In the genomic region with DNA sequence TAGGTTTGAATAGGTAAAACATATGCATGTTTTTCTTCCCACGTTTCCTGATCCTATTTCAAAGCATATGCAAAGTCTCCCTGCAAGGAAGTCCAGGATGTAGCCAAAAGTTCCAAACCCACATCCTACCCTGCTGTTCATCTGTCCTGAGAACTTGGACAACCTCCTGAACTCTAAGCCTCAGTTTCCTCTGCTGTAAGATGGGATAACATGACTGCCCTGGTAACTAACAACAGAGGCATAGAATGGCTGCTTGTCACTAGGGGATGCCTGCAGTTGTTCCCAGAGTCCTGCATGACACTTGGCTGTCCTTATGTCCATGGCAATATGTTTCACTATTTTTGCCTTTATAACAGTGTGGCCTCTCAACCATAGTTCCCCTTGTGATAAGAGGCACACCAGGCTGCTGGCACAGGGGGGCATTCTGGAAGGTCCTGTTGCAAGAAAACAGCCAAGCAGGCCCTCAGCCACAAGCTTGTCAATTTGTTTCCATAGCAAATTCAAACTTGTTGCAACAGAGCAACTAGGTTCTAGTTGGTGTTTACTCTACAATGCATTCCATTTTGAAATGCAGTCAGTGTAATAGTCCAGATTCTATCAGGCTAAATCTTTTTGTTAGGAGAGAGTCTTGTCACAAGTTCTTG, we compare ENCODE assay signal across 9 cellular contexts. TPM values are rescaled to one million over a fixed set of nuclear protein-coding genes. Genes with fewer than 3 reads are reported as not detected.
A peak's percentile ranks its signal among the peaks of the same experiment; 100 is the strongest.
DNase-seq lines count a peak whose midpoint lies in the region; ATAC-seq, FAIRE-seq and TF ChIP-seq lines count a peak whose summit lies in the region.
"Had no signal": no experiment of that assay in that cellular context is flagged by ENCODE, and none has a peak within 500 bp of the region (broad histone marks: within the 10 kb centered on the region; RNA-seq: fewer than 3 reads in every experiment).

No MANE protein-coding gene starts in this region.

- H3K9me3 Mint-ChIP-seq in activated T-cell treated with anti-CD3 and anti-CD28 coated beads, Interleukin-2, amount 50 U/mL, for 24 hours: no peaks in the 10 kb centered on the region
- no peaks in the 10 kb centered on the region for H3K9me3 Mint-ChIP-seq in activated naive CD4-positive, alpha-beta T cell treated with anti-CD3 and anti-CD28 coated beads, Interleukin-2, amount 50 U/mL, for 72 hours
- H3K9me3 Mint-ChIP-seq in immature natural killer cell: no peaks in the 10 kb centered on the region

- no peak for TF ChIP-seq CTCF in suprapubic skin (IDR thresholded peaks at IDR 0.05)

- H3K4me3 ChIP-seq in suprapubic skin (peak overlapping the region; percentile 96), small intestine (ENCODE audit: low read depth in 1 of 2, low read length in 2 of 2) (peak overlapping the region in 1 of 2 donors; percentile 99)

- no peak for FAIRE-seq in small intestine (lab: Jason Lieb, UNC)

- H3K36me3 Mint-ChIP-seq in activated T-cell treated with anti-CD3 and anti-CD28 coated beads, Interleukin-2, amount 50 U/mL, for 24 hours (ENCODE audit: low read depth): peaks cover 37% of the 10 kb centered on the region
- peaks cover 27% of the 10 kb centered on the region in 2 donors for H3K36me3 Mint-ChIP-seq in activated naive CD4-positive, alpha-beta T cell treated with anti-CD3 and anti-CD28 coated beads, Interleukin-2, amount 50 U/mL, for 72 hours
- H3K36me3 Mint-ChIP-seq in immature natural killer cell: no peaks in the 10 kb centered on the region

- 19% methylated on average over 1 of the region's 1 CpG for WGBS in suprapubic skin
- 13 to 31% (median 30%) methylated on average over 1 of the region's 1 CpG for WGBS in small intestine, 3 donors

- H3K9me3 ChIP-seq in suprapubic skin (no peaks in the 10 kb centered on the region), small intestine (ENCODE audit: control insufficient read depth, low read depth) (no peaks in the 10 kb centered on the region)

- H3K27me3 Mint-ChIP-seq in activated T-cell treated with anti-CD3 and anti-CD28 coated beads, Interleukin-2, amount 50 U/mL, for 24 hours: no peaks in the 10 kb centered on the region
- peaks cover 0 to 7% (median 5%) of the 10 kb centered on the region in 3 donors for H3K27me3 Mint-ChIP-seq in immature natural killer cell (ENCODE audit: low read depth in 3 of 3)

- no peaks in the 10 kb centered on the region for H3K27me3 ChIP-seq in suprapubic skin
- H3K27me3 ChIP-seq in small intestine (ENCODE audit: control insufficient read depth in 2 of 2, insufficient read depth in 2 of 2, low read length in 2 of 2): no peaks in the 10 kb centered on the region

- peak overlapping the region; percentile 99 for H3K27ac ChIP-seq in suprapubic skin
- H3K27ac ChIP-seq in small intestine (ENCODE audit: low read depth in 1 of 2, low read length in 1 of 2): peak overlapping the region in 1 of 2 donors; percentile 12

- no peak for TF ChIP-seq POLR2A in suprapubic skin (IDR thresholded peaks at IDR 0.05)

- peaks cover 34% of the 10 kb centered on the region for H3K4me1 Mint-ChIP-seq in activated T-cell treated with anti-CD3 and anti-CD28 coated beads, Interleukin-2, amount 50 U/mL, for 24 hours (ENCODE audit: low read depth)
- H3K4me1 Mint-ChIP-seq in immature natural killer cell: peaks cover 43 to 44% of the 10 kb centered on the region in 2 donors

- H3K27ac Mint-ChIP-seq in activated T-cell treated with anti-CD3 and anti-CD28 coated beads, Interleukin-2, amount 50 U/mL, for 24 hours: peak overlapping the region; percentile 74
- peak overlapping the region; percentile 92 to 95 for H3K27ac Mint-ChIP-seq in activated naive CD4-positive, alpha-beta T cell treated with anti-CD3 and anti-CD28 coated beads, Interleukin-2, amount 50 U/mL, for 72 hours
- H3K27ac Mint-ChIP-seq in immature natural killer cell: peak overlapping the region; percentile 59 to 95 (median 92)

- no peak for ATAC-seq in activated naive CD4-positive, alpha-beta T cell treated with anti-CD3 and anti-CD28 coated beads, Interleukin-2, amount 50 U/mL, for 72 hours
- no peak for ATAC-seq in HG02759 (IDR thresholded peaks at IDR 0.05; ENCODE audit: unreplicated experiment)

- TF ChIP-seq EP300 in suprapubic skin (IDR thresholded peaks at IDR 0.05): no peak

- peak overlapping the region; percentile 95 for H3K4me3 Mint-ChIP-seq in activated T-cell treated with anti-CD3 and anti-CD28 coated beads, Interleukin-2, amount 50 U/mL, for 24 hours
- peak overlapping the region; percentile 92 to 94 (median 93) for H3K4me3 Mint-ChIP-seq in immature natural killer cell

- DNase-seq in activated T-cell treated with anti-CD3 and anti-CD28 coated beads, Interleukin-2, amount 50 U/mL, for 24 hours: no peak
- no peak for DNase-seq in activated T-cell treated with anti-CD3 and anti-CD28 coated beads, Interleukin-2, amount 50 U/mL, for 48 hours
- no peak for DNase-seq in activated naive CD4-positive, alpha-beta T cell treated with anti-CD3 and anti-CD28 coated beads, Interleukin-2, amount 50 U/mL, for 72 hours (ENCODE audit: low spot score in 2 of 2)
- DNase-seq in immature natural killer cell (no peak), suprapubic skin (ENCODE audit: low spot score in 2 of 2) (no peak), small intestine (no peak)
- DNase-seq in stimulated activated CD8-positive, alpha-beta memory T cell treated with anti-CD3 and anti-CD28 coated beads, Interleukin-4, amount 100 ng/mL, for 48 hours: no peak
- DNase-seq: NCI-H1436 had no signal

- H3K36me3 ChIP-seq in suprapubic skin (no peaks in the 10 kb centered on the region), small intestine (ENCODE audit: control insufficient read depth in 2 of 2, insufficient read depth in 2 of 2, low read length in 2 of 2) (no peaks in the 10 kb centered on the region)

- H3K4me1 ChIP-seq in suprapubic skin (peaks cover 40% of the 10 kb centered on the region), small intestine (ENCODE audit: control insufficient read depth in 2 of 2, insufficient read depth in 1 of 2, low read depth in 1 of 2, low read length in 1 of 2) (peaks cover 8% of the 10 kb centered on the region in 2 donors)

RNA-seq across cellular contexts. Expression of gene HDGF, which starts 1.5 kb away (rescaled TPM):
- 100 to 1,000 TPM; 281 to 325 TPM for total RNA-seq in activated naive CD4-positive, alpha-beta T cell treated with anti-CD3 and anti-CD28 coated beads, Interleukin-2, amount 50 U/mL, for 72 hours
- polyA plus RNA-seq in immature natural killer cell (10 to 100 TPM; 27.5 to 35.4 (median 32.4) TPM), small intestine (100 to 1,000 TPM; 273 to 308 (median 280) TPM)
- 100 to 1,000 TPM; 178 to 250 (median 210) TPM for total RNA-seq in suprapubic skin

RNA-seq across cellular contexts. Expression of gene MRPL24, which starts 12.1 kb away (rescaled TPM):
- 10 to 100 TPM; 61.4 to 70.4 TPM for total RNA-seq in activated naive CD4-positive, alpha-beta T cell treated with anti-CD3 and anti-CD28 coated beads, Interleukin-2, amount 50 U/mL, for 72 hours
- polyA plus RNA-seq in immature natural killer cell: 100 to 1,000 TPM in 1 of 3 donors, 10 to 100 TPM in 2; 75.4 to 126 (median 88.2) TPM
- 10 to 100 TPM; 33.6 to 66.6 (median 55.0) TPM for total RNA-seq in suprapubic skin
- 100 to 1,000 TPM in 1 of 3 donors, 10 to 100 TPM in 2; 57.7 to 102 (median 59.2) TPM for polyA plus RNA-seq in small intestine

RNA-seq across cellular contexts. Expression of gene PRCC, which starts 14.4 kb away (rescaled TPM):
- total RNA-seq in activated naive CD4-positive, alpha-beta T cell treated with anti-CD3 and anti-CD28 coated beads, Interleukin-2, amount 50 U/mL, for 72 hours: 10 to 100 TPM; 44.5 to 72.1 TPM
- polyA plus RNA-seq in immature natural killer cell (10 to 100 TPM; 25.9 to 55.6 (median 32.8) TPM), small intestine (10 to 100 TPM; 45.2 to 55.0 (median 50.5) TPM)
- total RNA-seq in suprapubic skin: 10 to 100 TPM; 39.1 to 50.1 (median 43.3) TPM

RNA-seq across cellular contexts. Expression of gene ISG20L2, which starts 24.4 kb away (rescaled TPM):
- 10 to 100 TPM; 46.2 to 50.7 TPM for total RNA-seq in activated naive CD4-positive, alpha-beta T cell treated with anti-CD3 and anti-CD28 coated beads, Interleukin-2, amount 50 U/mL, for 72 hours
- polyA plus RNA-seq in immature natural killer cell: 10 to 100 TPM in 2 of 3 donors, 1 to 10 TPM in 1; 9.3 to 34.1 (median 15.8) TPM
- 10 to 100 TPM; 33.8 to 59.6 (median 38.9) TPM for total RNA-seq in suprapubic skin
- polyA plus RNA-seq in small intestine: 10 to 100 TPM; 12.5 to 16.6 (median 13.2) TPM

RNA-seq across cellular contexts. Expression of gene METTL25B, which starts 24.7 kb away (rescaled TPM):
- total RNA-seq in activated naive CD4-positive, alpha-beta T cell treated with anti-CD3 and anti-CD28 coated beads, Interleukin-2, amount 50 U/mL, for 72 hours: 10 to 100 TPM; 39.4 to 64.9 TPM
- 1 to 10 TPM; 4.1 to 6.3 (median 4.4) TPM for polyA plus RNA-seq in immature natural killer cell
- 10 to 100 TPM; 20.7 to 40.3 (median 34.2) TPM for total RNA-seq in suprapubic skin
- 10 to 100 TPM; 27.8 to 79.8 (median 41.1) TPM for polyA plus RNA-seq in small intestine
